In genomic region chr14:51780741-51781140, GRCh38 we compare ENCODE assay signal across 9 cellular contexts.
DNase-seq lines count a peak whose midpoint lies in the region; ATAC-seq, FAIRE-seq and TF ChIP-seq lines count a peak whose summit lies in the region.
"Had no signal": no experiment of that assay in that cellular context is flagged by ENCODE, and none has a peak within 500 bp of the region (broad histone marks: within the 10 kb centered on the region; RNA-seq: fewer than 3 reads in every experiment).

No MANE protein-coding gene starts in this region.

- FAIRE-seq in bronchial epithelial cell (lab: Jason Lieb, UNC) = no peak

- no peak overlapping the region for H3K4me3 ChIP-seq in bronchial epithelial cell (ENCODE audit: low read depth, low read length)
- H3K4me3 ChIP-seq: right atrium auricular region had no signal

- ATAC-seq in GM18907 (IDR thresholded peaks at IDR 0.05; ENCODE audit: unreplicated experiment) = no peak

- DNase-seq in ELF-1 (ENCODE audit: low read depth, low spot score) = peak; percentile 14
- DNase-seq in LHCN-M2 (ENCODE audit: low read depth) = peak; percentile 58
- DNase-seq in bronchial epithelial cell (ENCODE audit: low read depth) = peak; percentile 46
- DNase-seq in lung microvascular endothelial cell (ENCODE audit: low read depth in 2 of 2) = peak; percentile 16 to 41
- no peak for DNase-seq in hepatic stellate cell (ENCODE audit: low spot score)
- DNase-seq in caudate nucleus (lab: John Stamatoyannopoulos, UW) = no peak
- no peak for DNase-seq in KG1 (lab: John Stamatoyannopoulos, UW)

- TF ChIP-seq CTCF in bronchial epithelial cell (IDR thresholded peaks at IDR 0.05; ENCODE audit: insufficient read depth, low read length, severe bottlenecking) = no peak

- no peaks in the 10 kb centered on the region for H3K27me3 ChIP-seq in bronchial epithelial cell (ENCODE audit: control insufficient read depth, insufficient read depth, low read length)
- H3K27me3 ChIP-seq: right atrium auricular region had no signal

- no peak overlapping the region for H3K27ac ChIP-seq in caudate nucleus (ENCODE audit: low read depth, low read length)
- H3K27ac ChIP-seq: right atrium auricular region had no signal

- H3K36me3 ChIP-seq in bronchial epithelial cell (ENCODE audit: control insufficient read depth, insufficient read depth, low read length) = no peaks in the 10 kb centered on the region
- H3K36me3 ChIP-seq: right atrium auricular region had no signal

Comparison
In these comparisons a context has a peak if more than half of its experiments do, and no peak if none do; other contexts are left out.
1. DNase-seq: peak in ELF-1 (single experiment), LHCN-M2 (single experiment), bronchial epithelial cell (single experiment) and lung microvascular endothelial cell (2 of 2); none in hepatic stellate cell (single experiment), caudate nucleus (0 of 61) and KG1 (single experiment).